19 cellular contexts compared by ENCODE assay signal in genomic region chr11:102414559-102414958, GRCh38. TPM values are rescaled to one million over a fixed set of nuclear protein-coding genes. Genes with fewer than 3 reads are reported as not detected.
DNase-seq lines count a peak whose midpoint lies in the region; ATAC-seq, FAIRE-seq and TF ChIP-seq lines count a peak whose summit lies in the region.
"Had no signal": no experiment of that assay in that cellular context is flagged by ENCODE, and none has a peak within 500 bp of the region (broad histone marks: within the 10 kb centered on the region; RNA-seq: fewer than 3 reads in every experiment).

No MANE protein-coding gene starts in this region.

- H3K4me1 ChIP-seq in ovary (ENCODE audit: insufficient read depth) = peaks cover 7% of the 10 kb centered on the region

- H3K27ac Mint-ChIP-seq in activated T-cell treated with anti-CD3 and anti-CD28 coated beads, Interleukin-2, amount 50 U/mL, for 24 hours = peak overlapping the region; percentile 91
- H3K27ac Mint-ChIP-seq in activated CD8-positive, alpha-beta T cell treated with anti-CD3 and anti-CD28 coated beads, Interleukin-2, amount 10 ng/mL, durations not matched to agents 7 days and 5 days = peak overlapping the region; percentile 58
- peak overlapping the region; percentile 82 to 94 (median 91) for H3K27ac Mint-ChIP-seq in naive thymus-derived CD8-positive, alpha-beta T cell

- no peaks in the 10 kb centered on the region for H3K27me3 ChIP-seq in ovary
- H3K27me3 ChIP-seq: suprapubic skin had no signal

- no peak overlapping the region for H3K27ac ChIP-seq in ovary
- H3K27ac ChIP-seq: suprapubic skin had no signal

- H3K9me3 ChIP-seq in ovary = no peaks in the 10 kb centered on the region
- H3K9me3 ChIP-seq: suprapubic skin had no signal

- no peak overlapping the region for H3K4me3 ChIP-seq in ovary
- H3K4me3 ChIP-seq: GM12878, suprapubic skin had no signal

- no peak for TF ChIP-seq EP300 in ovary (IDR thresholded peaks at IDR 0.05)

- peak; percentile 92 for FAIRE-seq in HTR-8/SVneo (lab: Jason Lieb, UNC)
- FAIRE-seq: GM12878 had no signal

- H3K27me3 Mint-ChIP-seq in activated T-cell treated with anti-CD3 and anti-CD28 coated beads, Interleukin-2, amount 50 U/mL, for 24 hours = no peaks in the 10 kb centered on the region
- H3K27me3 Mint-ChIP-seq in activated CD8-positive, alpha-beta T cell treated with anti-CD3 and anti-CD28 coated beads, Interleukin-2, amount 10 ng/mL, durations not matched to agents 7 days and 5 days (ENCODE audit: low read depth) = no peaks in the 10 kb centered on the region
- H3K27me3 Mint-ChIP-seq in naive thymus-derived CD8-positive, alpha-beta T cell = no peaks in the 10 kb centered on the region

- no peak for TF ChIP-seq POLR2A in ovary (IDR thresholded peaks at IDR 0.05)

- H3K36me3 Mint-ChIP-seq in activated T-cell treated with anti-CD3 and anti-CD28 coated beads, Interleukin-2, amount 50 U/mL, for 24 hours (ENCODE audit: low read depth) = peaks cover 74% of the 10 kb centered on the region
- peaks cover 71% of the 10 kb centered on the region for H3K36me3 Mint-ChIP-seq in activated CD8-positive, alpha-beta T cell treated with anti-CD3 and anti-CD28 coated beads, Interleukin-2, amount 10 ng/mL, durations not matched to agents 7 days and 5 days (ENCODE audit: low read depth)
- peaks cover 0 to 34% (median 10%) of the 10 kb centered on the region in 3 donors for H3K36me3 Mint-ChIP-seq in naive thymus-derived CD8-positive, alpha-beta T cell

- DNase-seq in activated T-cell treated with anti-CD3 and anti-CD28 coated beads, Interleukin-2, amount 50 U/mL, for 24 hours = no peak
- DNase-seq in activated T-cell treated with anti-CD3 and anti-CD28 coated beads, Interleukin-2, amount 50 U/mL, for 1 hour = no peak
- no peak for DNase-seq in HTR-8/SVneo (ENCODE audit: insufficient read length, low spot score)
- no peak for DNase-seq in activated CD8-positive, alpha-beta T cell treated with anti-CD3 and anti-CD28 coated beads, Interleukin-2, amount 10 ng/mL, durations not matched to agents 7 days and 5 days
- no peak for DNase-seq in naive thymus-derived CD8-positive, alpha-beta T cell
- DNase-seq in hepatic stellate cell (ENCODE audit: low spot score) = no peak
- no peak for DNase-seq in ovary
- DNase-seq: activated effector memory CD4-positive, alpha-beta T cell treated with Interleukin-2 at 50 U/mL for 16 hours; foreskin melanocyte; GDM1; GOT3; MV-4-11; NCI-H2081 treated with DMSO at 0.1 percent for 48 hours; nucleus accumbens; stimulated activated CD4-positive, alpha-beta T cell treated with anti-CD3 and anti-CD28 coated beads, Interleukin-2, amount 100 ng/mL, for 24 hours had no signal

- H3K9me3 Mint-ChIP-seq in activated T-cell treated with anti-CD3 and anti-CD28 coated beads, Interleukin-2, amount 50 U/mL, for 24 hours = peaks cover 10% of the 10 kb centered on the region
- peaks cover 6% of the 10 kb centered on the region for H3K9me3 Mint-ChIP-seq in activated CD8-positive, alpha-beta T cell treated with anti-CD3 and anti-CD28 coated beads, Interleukin-2, amount 10 ng/mL, durations not matched to agents 7 days and 5 days (ENCODE audit: insufficient read depth)
- peaks cover 0 to 10% (median 0%) of the 10 kb centered on the region in 9 donors for H3K9me3 Mint-ChIP-seq in naive thymus-derived CD8-positive, alpha-beta T cell

- intact Hi-C loops in ovary (cut with DNase I) = no loop called here

- 97 to 99% (median 97%) methylated on average over 2 of the region's 2 CpGs for WGBS in ovary, 3 donors

- TF ChIP-seq CTCF in ovary (IDR thresholded peaks at IDR 0.05) = no peak

- no peaks in the 10 kb centered on the region for H3K36me3 ChIP-seq in ovary
- H3K36me3 ChIP-seq: suprapubic skin had no signal

- H3K4me3 Mint-ChIP-seq in activated T-cell treated with anti-CD3 and anti-CD28 coated beads, Interleukin-2, amount 50 U/mL, for 24 hours = peak overlapping the region; percentile 42
- H3K4me3 Mint-ChIP-seq in activated CD8-positive, alpha-beta T cell treated with anti-CD3 and anti-CD28 coated beads, Interleukin-2, amount 10 ng/mL, durations not matched to agents 7 days and 5 days = no peak overlapping the region
- peak overlapping the region; percentile 61 to 87 (median 80) for H3K4me3 Mint-ChIP-seq in naive thymus-derived CD8-positive, alpha-beta T cell

- peaks cover 95% of the 10 kb centered on the region for H3K4me1 Mint-ChIP-seq in activated T-cell treated with anti-CD3 and anti-CD28 coated beads, Interleukin-2, amount 50 U/mL, for 24 hours (ENCODE audit: low read depth)
- peaks cover 79% of the 10 kb centered on the region for H3K4me1 Mint-ChIP-seq in activated CD8-positive, alpha-beta T cell treated with anti-CD3 and anti-CD28 coated beads, Interleukin-2, amount 10 ng/mL, durations not matched to agents 7 days and 5 days (ENCODE audit: low read depth)
- peaks cover 59 to 94% (median 91%) of the 10 kb centered on the region in 4 donors for H3K4me1 Mint-ChIP-seq in naive thymus-derived CD8-positive, alpha-beta T cell

- CTCF ChIA-PET in activated CD8-positive, alpha-beta T cell treated with anti-CD3 and anti-CD28 coated beads, Interleukin-2, amount 10 ng/mL, durations not matched to agents 7 days and 5 days (lab: Charles Lee) = interaction anchor here (2.5 kb wide), 1 partner anchor 24 kb away, joined by 15 read pairs; no protein-coding TSS in a partner anchor

- ATAC-seq in activated CD8-positive, alpha-beta T cell treated with anti-CD3 and anti-CD28 coated beads, Interleukin-2, amount 10 ng/mL, durations not matched to agents 7 days and 5 days = no peak
- ATAC-seq in naive thymus-derived CD8-positive, alpha-beta T cell = no peak
- ATAC-seq in HG03159 (IDR thresholded peaks at IDR 0.05; ENCODE audit: unreplicated experiment) = no peak
- ATAC-seq: SK-N-SH treated with all-trans-retinoic acid at 6 μM for 48 hours had no signal

- POLR2A ChIA-PET in activated CD8-positive, alpha-beta T cell treated with anti-CD3 and anti-CD28 coated beads, Interleukin-2, amount 10 ng/mL, durations not matched to agents 7 days and 5 days (lab: Charles Lee) = no interaction called here
- POLR2A ChIA-PET in naive thymus-derived CD8-positive, alpha-beta T cell (lab: Charles Lee) = interaction anchor here (0.6 to 5.5 kb wide), 4 partner anchors 10 to 37 kb away, joined by 3 to 26 read pairs (median 4); partner anchors contain the start of gene TMEM123

RNA-seq across cellular contexts. Expression of gene TMEM123, which starts 38.0 kb away (rescaled TPM):
- 100 to 1,000 TPM; 434 to 461 TPM for total RNA-seq in activated CD8-positive, alpha-beta T cell treated with anti-CD3 and anti-CD28 coated beads, Interleukin-2, amount 10 ng/mL, durations not matched to agents 7 days and 5 days
- total RNA-seq in naive thymus-derived CD8-positive, alpha-beta T cell = 100 to 1,000 TPM; 484 to 533 TPM
- 100 to 1,000 TPM; 746 to 988 (median 748) TPM for polyA plus RNA-seq in naive thymus-derived CD8-positive, alpha-beta T cell
- total RNA-seq in ovary = 100 to 1,000 TPM in 6 of 7 donors, 10 to 100 TPM in 1; 83.3 to 131 (median 124) TPM
- polyA plus RNA-seq in ovary = 100 to 1,000 TPM in 1 of 2 donors, 10 to 100 TPM in 1; 69.4 to 165 TPM
